In the genomic region with DNA sequence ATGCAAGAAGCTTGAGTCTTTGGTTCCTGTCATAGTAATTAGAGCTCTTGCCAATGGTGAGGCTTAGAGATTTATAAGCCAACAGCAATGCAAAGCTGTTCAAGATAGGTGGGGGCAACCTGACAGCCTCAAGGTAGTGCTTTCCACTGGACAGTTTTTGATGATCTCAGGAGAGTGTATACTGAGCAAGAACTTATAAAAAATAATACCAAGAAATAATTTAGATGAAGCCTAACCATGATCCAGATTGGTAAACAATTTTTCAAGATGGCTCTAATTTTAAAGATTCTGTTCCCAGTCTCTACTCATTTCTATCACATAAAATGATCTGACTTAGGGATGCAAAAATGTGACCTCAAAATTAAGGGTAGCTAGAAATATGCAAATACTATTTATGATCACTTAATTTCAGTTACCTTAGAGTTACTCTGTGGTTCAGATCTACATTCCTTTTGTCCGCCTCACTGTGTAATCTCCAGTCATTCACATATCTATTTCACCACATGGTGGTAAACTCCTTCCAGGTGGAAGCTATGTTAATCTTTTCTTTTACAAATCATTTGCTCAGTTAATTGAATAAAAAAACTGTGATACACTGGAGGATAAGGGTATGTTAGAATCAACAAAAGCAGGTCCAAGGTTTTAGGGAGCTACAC, we compare ENCODE assay signal across 1 cellular context.
A peak's percentile ranks its signal among the peaks of the same experiment; 100 is the strongest.
TF ChIP-seq lines count a peak whose summit lies in the region.

No MANE protein-coding gene starts in this region.

TF ChIP-seq in SK-N-SH, 30 proteins besides CTCF, POLR2A, EP300 and RAD21 (continued from another document):
- no peak for TF ChIP-seq MXI1 (IDR thresholded peaks at IDR 0.05; ENCODE audit: low read depth, low read length)
- TF ChIP-seq, protein P1, sequence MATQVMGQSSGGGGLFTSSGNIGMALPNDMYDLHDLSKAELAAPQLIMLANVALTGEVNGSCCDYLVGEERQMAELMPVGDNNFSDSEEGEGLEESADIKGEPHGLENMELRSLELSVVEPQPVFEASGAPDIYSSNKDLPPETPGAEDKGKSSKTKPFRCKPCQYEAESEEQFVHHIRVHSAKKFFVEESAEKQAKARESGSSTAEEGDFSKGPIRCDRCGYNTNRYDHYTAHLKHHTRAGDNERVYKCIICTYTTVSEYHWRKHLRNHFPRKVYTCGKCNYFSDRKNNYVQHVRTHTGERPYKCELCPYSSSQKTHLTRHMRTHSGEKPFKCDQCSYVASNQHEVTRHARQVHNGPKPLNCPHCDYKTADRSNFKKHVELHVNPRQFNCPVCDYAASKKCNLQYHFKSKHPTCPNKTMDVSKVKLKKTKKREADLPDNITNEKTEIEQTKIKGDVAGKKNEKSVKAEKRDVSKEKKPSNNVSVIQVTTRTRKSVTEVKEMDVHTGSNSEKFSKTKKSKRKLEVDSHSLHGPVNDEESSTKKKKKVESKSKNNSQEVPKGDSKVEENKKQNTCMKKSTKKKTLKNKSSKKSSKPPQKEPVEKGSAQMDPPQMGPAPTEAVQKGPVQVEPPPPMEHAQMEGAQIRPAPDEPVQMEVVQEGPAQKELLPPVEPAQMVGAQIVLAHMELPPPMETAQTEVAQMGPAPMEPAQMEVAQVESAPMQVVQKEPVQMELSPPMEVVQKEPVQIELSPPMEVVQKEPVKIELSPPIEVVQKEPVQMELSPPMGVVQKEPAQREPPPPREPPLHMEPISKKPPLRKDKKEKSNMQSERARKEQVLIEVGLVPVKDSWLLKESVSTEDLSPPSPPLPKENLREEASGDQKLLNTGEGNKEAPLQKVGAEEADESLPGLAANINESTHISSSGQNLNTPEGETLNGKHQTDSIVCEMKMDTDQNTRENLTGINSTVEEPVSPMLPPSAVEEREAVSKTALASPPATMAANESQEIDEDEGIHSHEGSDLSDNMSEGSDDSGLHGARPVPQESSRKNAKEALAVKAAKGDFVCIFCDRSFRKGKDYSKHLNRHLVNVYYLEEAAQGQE (IDR thresholded peaks at IDR 0.05; ENCODE audit: low read depth, low read length), result no peak
- TF ChIP-seq JUND (IDR thresholded peaks at IDR 0.05), result peak; percentile 81
- TF ChIP-seq SIN3A (IDR thresholded peaks at IDR 0.05; ENCODE audit: borderline replicate concordance, low read depth, low read length), result no peak
- TF ChIP-seq POLR2AphosphoS5 (IDR thresholded peaks at IDR 0.05; ENCODE audit: low read depth, low read length), result peak; percentile 50; the same call in 1 of the 2 replicates
- TF ChIP-seq TEAD4 (IDR thresholded peaks at IDR 0.05; ENCODE audit: borderline replicate concordance, insufficient read depth), result peak; percentile 77; the same call in 1 of the 2 replicates
- TF ChIP-seq FOXM1 (IDR thresholded peaks at IDR 0.05; ENCODE audit: low read depth), result 0 out of 2 replicates have a peak, but pooled peaks have one; percentile 38
- TF ChIP-seq, protein P2, sequence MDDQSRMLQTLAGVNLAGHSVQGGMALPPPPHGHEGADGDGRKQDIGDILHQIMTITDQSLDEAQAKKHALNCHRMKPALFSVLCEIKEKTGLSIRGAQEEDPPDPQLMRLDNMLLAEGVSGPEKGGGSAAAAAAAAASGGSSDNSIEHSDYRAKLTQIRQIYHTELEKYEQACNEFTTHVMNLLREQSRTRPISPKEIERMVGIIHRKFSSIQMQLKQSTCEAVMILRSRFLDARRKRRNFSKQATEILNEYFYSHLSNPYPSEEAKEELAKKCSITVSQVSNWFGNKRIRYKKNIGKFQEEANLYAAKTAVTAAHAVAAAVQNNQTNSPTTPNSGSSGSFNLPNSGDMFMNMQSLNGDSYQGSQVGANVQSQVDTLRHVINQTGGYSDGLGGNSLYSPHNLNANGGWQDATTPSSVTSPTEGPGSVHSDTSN (IDR thresholded peaks at IDR 0.05), result peak; percentile 66; the same call in 1 of the 2 replicates
- TF ChIP-seq, protein P3, sequence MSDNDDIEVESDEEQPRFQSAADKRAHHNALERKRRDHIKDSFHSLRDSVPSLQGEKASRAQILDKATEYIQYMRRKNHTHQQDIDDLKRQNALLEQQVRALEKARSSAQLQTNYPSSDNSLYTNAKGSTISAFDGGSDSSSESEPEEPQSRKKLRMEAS (IDR thresholded peaks at IDR 0.05; ENCODE audit: low read depth), result no peak
- no peak for TF ChIP-seq NFIC (IDR thresholded peaks at IDR 0.05; ENCODE audit: borderline replicate concordance)
- no peak for TF ChIP-seq MEF2A (IDR thresholded peaks at IDR 0.05; ENCODE audit: borderline replicate concordance, low read depth)
- no peak for TF ChIP-seq CHD2 (IDR thresholded peaks at IDR 0.05; ENCODE audit: low read length, partially characterized antibody)
- no peak for TF ChIP-seq FOXJ3 (CRISPR knock-in tag; IDR thresholded peaks at IDR 0.05)
- TF ChIP-seq, protein P4, sequence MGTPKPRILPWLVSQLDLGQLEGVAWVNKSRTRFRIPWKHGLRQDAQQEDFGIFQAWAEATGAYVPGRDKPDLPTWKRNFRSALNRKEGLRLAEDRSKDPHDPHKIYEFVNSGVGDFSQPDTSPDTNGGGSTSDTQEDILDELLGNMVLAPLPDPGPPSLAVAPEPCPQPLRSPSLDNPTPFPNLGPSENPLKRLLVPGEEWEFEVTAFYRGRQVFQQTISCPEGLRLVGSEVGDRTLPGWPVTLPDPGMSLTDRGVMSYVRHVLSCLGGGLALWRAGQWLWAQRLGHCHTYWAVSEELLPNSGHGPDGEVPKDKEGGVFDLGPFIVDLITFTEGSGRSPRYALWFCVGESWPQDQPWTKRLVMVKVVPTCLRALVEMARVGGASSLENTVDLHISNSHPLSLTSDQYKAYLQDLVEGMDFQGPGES (IDR thresholded peaks at IDR 0.05; ENCODE audit: low read depth, low read length), result no peak
- TF ChIP-seq, protein P5, sequence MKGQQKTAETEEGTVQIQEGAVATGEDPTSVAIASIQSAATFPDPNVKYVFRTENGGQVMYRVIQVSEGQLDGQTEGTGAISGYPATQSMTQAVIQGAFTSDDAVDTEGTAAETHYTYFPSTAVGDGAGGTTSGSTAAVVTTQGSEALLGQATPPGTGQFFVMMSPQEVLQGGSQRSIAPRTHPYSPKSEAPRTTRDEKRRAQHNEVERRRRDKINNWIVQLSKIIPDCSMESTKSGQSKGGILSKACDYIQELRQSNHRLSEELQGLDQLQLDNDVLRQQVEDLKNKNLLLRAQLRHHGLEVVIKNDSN (IDR thresholded peaks at IDR 0.05; ENCODE audit: borderline replicate concordance, low read depth), result no peak
- TF ChIP-seq GABPA (IDR thresholded peaks at IDR 0.05; ENCODE audit: low read depth), result no peak
- no peak for TF ChIP-seq EZH2phosphoT487 (IDR thresholded peaks at IDR 0.05; ENCODE audit: borderline replicate concordance, low read depth)
- no peak for TF ChIP-seq GATA2 (CRISPR knock-in tag; IDR thresholded peaks at IDR 0.05)
- no peak for TF ChIP-seq RFX5 (IDR thresholded peaks at IDR 0.05; ENCODE audit: low read length)
- no peak for TF ChIP-seq SMC3 (IDR thresholded peaks at IDR 0.05; ENCODE audit: low read depth, low read length)
- TF ChIP-seq ELF1 (IDR thresholded peaks at IDR 0.05), result no peak
- TF ChIP-seq TAF1 (IDR thresholded peaks at IDR 0.05; ENCODE audit: borderline replicate concordance, low read depth, low read length), result no peak
- no peak for TF ChIP-seq YY1 (IDR thresholded peaks at IDR 0.05; ENCODE audit: low read depth)
- TF ChIP-seq, protein P6, sequence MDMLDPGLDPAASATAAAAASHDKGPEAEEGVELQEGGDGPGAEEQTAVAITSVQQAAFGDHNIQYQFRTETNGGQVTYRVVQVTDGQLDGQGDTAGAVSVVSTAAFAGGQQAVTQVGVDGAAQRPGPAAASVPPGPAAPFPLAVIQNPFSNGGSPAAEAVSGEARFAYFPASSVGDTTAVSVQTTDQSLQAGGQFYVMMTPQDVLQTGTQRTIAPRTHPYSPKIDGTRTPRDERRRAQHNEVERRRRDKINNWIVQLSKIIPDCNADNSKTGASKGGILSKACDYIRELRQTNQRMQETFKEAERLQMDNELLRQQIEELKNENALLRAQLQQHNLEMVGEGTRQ (IDR thresholded peaks at IDR 0.05; ENCODE audit: borderline replicate concordance, low read depth, low read length), result no peak
- TF ChIP-seq, protein P7, sequence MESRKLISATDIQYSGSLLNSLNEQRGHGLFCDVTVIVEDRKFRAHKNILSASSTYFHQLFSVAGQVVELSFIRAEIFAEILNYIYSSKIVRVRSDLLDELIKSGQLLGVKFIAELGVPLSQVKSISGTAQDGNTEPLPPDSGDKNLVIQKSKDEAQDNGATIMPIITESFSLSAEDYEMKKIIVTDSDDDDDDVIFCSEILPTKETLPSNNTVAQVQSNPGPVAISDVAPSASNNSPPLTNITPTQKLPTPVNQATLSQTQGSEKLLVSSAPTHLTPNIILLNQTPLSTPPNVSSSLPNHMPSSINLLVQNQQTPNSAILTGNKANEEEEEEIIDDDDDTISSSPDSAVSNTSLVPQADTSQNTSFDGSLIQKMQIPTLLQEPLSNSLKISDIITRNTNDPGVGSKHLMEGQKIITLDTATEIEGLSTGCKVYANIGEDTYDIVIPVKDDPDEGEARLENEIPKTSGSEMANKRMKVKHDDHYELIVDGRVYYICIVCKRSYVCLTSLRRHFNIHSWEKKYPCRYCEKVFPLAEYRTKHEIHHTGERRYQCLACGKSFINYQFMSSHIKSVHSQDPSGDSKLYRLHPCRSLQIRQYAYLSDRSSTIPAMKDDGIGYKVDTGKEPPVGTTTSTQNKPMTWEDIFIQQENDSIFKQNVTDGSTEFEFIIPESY (IDR thresholded peaks at IDR 0.05; ENCODE audit: borderline replicate concordance, low read depth), result no peak
